ENCODE assay signal across 1 cellular context in genomic region chr3:21356402-21356801, GRCh38.
TF ChIP-seq lines count a peak whose summit lies in the region.

No MANE protein-coding gene starts in this region.

TF ChIP-seq in GM23338, 12 proteins besides CTCF, POLR2A, EP300 and RAD21 (continued from another document):
- no peak for TF ChIP-seq ZNF462 (CRISPR knock-in tag; IDR thresholded peaks at IDR 0.05)
- TF ChIP-seq POLR2AphosphoS5 (IDR thresholded peaks at IDR 0.05; ENCODE audit: low read depth): no peak
TF ChIP-seq in GM23338: peak in this region for 0.
